2 cellular contexts compared by ENCODE assay signal in genomic region chr20:63187338-63188158, GRCh38.
TF ChIP-seq lines count a peak whose summit lies in the region.

No MANE protein-coding gene starts in this region.

TF ChIP-seq in SK-N-SH, 30 proteins besides CTCF, POLR2A, EP300 and RAD21 (continued from another document):
- TF ChIP-seq, protein P1, sequence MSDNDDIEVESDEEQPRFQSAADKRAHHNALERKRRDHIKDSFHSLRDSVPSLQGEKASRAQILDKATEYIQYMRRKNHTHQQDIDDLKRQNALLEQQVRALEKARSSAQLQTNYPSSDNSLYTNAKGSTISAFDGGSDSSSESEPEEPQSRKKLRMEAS (IDR thresholded peaks at IDR 0.05; ENCODE audit: low read depth) = no peak
- TF ChIP-seq, protein P2, sequence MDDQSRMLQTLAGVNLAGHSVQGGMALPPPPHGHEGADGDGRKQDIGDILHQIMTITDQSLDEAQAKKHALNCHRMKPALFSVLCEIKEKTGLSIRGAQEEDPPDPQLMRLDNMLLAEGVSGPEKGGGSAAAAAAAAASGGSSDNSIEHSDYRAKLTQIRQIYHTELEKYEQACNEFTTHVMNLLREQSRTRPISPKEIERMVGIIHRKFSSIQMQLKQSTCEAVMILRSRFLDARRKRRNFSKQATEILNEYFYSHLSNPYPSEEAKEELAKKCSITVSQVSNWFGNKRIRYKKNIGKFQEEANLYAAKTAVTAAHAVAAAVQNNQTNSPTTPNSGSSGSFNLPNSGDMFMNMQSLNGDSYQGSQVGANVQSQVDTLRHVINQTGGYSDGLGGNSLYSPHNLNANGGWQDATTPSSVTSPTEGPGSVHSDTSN (IDR thresholded peaks at IDR 0.05) = no peak
- TF ChIP-seq NFIC (IDR thresholded peaks at IDR 0.05; ENCODE audit: borderline replicate concordance) (no peak), TEAD4 (IDR thresholded peaks at IDR 0.05; ENCODE audit: borderline replicate concordance, insufficient read depth) (no peak), RCOR1 (IDR thresholded peaks at IDR 0.05; ENCODE audit: low read length) (no peak), FOXJ3 (CRISPR knock-in tag; IDR thresholded peaks at IDR 0.05) (no peak), FOSL2 (IDR thresholded peaks at IDR 0.05; ENCODE audit: borderline replicate concordance, low read depth) (no peak), FOXM1 (IDR thresholded peaks at IDR 0.05; ENCODE audit: low read depth) (no peak), USF1 (IDR thresholded peaks at IDR 0.05; ENCODE audit: borderline replicate concordance, low read depth) (no peak), RXRA (IDR thresholded peaks at IDR 0.05; ENCODE audit: borderline replicate concordance, low read depth) (no peak), MXI1 (IDR thresholded peaks at IDR 0.05; ENCODE audit: low read depth, low read length) (no peak), TAF1 (IDR thresholded peaks at IDR 0.05; ENCODE audit: borderline replicate concordance, low read depth, low read length) (no peak), SIN3A (IDR thresholded peaks at IDR 0.05; ENCODE audit: borderline replicate concordance, low read depth, low read length) (no peak), EZH2phosphoT487 (IDR thresholded peaks at IDR 0.05; ENCODE audit: borderline replicate concordance, low read depth) (no peak), TCF12 (IDR thresholded peaks at IDR 0.05) (no peak), YY1 (IDR thresholded peaks at IDR 0.05; ENCODE audit: low read depth) (no peak), JUND (IDR thresholded peaks at IDR 0.05) (no peak)

TF ChIP-seq in SK-N-SH treated with all-trans-retinoic acid at 6 μM for 48 hours, 23 proteins besides CTCF, POLR2A, EP300 and RAD21 (continued from another document):
- TF ChIP-seq, protein P3, sequence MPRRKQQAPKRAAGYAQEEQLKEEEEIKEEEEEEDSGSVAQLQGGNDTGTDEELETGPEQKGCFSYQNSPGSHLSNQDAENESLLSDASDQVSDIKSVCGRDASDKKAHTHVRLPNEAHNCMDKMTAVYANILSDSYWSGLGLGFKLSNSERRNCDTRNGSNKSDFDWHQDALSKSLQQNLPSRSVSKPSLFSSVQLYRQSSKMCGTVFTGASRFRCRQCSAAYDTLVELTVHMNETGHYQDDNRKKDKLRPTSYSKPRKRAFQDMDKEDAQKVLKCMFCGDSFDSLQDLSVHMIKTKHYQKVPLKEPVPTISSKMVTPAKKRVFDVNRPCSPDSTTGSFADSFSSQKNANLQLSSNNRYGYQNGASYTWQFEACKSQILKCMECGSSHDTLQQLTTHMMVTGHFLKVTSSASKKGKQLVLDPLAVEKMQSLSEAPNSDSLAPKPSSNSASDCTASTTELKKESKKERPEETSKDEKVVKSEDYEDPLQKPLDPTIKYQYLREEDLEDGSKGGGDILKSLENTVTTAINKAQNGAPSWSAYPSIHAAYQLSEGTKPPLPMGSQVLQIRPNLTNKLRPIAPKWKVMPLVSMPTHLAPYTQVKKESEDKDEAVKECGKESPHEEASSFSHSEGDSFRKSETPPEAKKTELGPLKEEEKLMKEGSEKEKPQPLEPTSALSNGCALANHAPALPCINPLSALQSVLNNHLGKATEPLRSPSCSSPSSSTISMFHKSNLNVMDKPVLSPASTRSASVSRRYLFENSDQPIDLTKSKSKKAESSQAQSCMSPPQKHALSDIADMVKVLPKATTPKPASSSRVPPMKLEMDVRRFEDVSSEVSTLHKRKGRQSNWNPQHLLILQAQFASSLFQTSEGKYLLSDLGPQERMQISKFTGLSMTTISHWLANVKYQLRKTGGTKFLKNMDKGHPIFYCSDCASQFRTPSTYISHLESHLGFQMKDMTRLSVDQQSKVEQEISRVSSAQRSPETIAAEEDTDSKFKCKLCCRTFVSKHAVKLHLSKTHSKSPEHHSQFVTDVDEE (CRISPR knock-in tag; IDR thresholded peaks at IDR 0.05) = no peak
- no peak for TF ChIP-seq CSDC2 (CRISPR knock-in tag; IDR thresholded peaks at IDR 0.05)
- TF ChIP-seq ZNF70 (CRISPR knock-in tag; IDR thresholded peaks at IDR 0.05) = no peak
- TF ChIP-seq ZFP30 (CRISPR knock-in tag; IDR thresholded peaks at IDR 0.05) = no peak
- no peak for TF ChIP-seq OSR1 (CRISPR knock-in tag; IDR thresholded peaks at IDR 0.05)
- no peak for TF ChIP-seq PPARA (CRISPR knock-in tag; IDR thresholded peaks at IDR 0.05; ENCODE audit: borderline replicate concordance)
- no peak for TF ChIP-seq ZC3H10 (CRISPR knock-in tag; IDR thresholded peaks at IDR 0.05)
- TF ChIP-seq PATZ1 (CRISPR knock-in tag; IDR thresholded peaks at IDR 0.05; ENCODE audit: borderline replicate concordance) = no peak
- TF ChIP-seq TCF4 (CRISPR knock-in tag; IDR thresholded peaks at IDR 0.05; ENCODE audit: borderline replicate concordance) = no peak
- TF ChIP-seq ZNF8 (CRISPR knock-in tag; IDR thresholded peaks at IDR 0.05) = no peak
- TF ChIP-seq POU6F1 (CRISPR knock-in tag; IDR thresholded peaks at IDR 0.05; ENCODE audit: borderline replicate concordance, low read depth) = no peak
- TF ChIP-seq ZNF565 (CRISPR knock-in tag; conservative IDR thresholded peaks at IDR 0.05; ENCODE audit: low read depth) = no peak
